Comparison of ENCODE assay signal across 9 cellular contexts in the genomic region with DNA sequence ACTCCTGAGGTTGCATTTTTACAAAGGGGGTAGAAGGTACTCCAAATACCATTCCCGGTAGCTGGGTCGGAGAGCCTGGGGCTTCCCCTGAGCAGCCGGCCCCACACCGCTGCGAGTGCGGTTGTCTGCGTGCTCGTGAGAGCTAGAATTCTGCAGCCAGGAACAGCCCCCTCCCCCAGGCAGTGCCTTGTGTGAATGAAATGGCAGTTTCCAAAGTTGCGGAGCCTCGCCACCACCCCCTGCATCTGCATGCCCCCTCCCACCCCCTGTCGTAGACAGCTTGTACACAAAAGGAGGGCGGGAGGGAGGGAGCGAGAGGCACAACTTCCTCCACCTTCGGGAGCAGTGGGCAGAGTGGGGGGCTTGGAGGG. TPM values are rescaled to one million over a fixed set of nuclear protein-coding genes. Genes with fewer than 3 reads are reported as not detected.
A peak's percentile ranks its signal among the peaks of the same experiment; 100 is the strongest.
DNase-seq lines count a peak whose midpoint lies in the region; ATAC-seq, FAIRE-seq and TF ChIP-seq lines count a peak whose summit lies in the region.
"Had no signal": no experiment of that assay in that cellular context is flagged by ENCODE, and none has a peak within 500 bp of the region (broad histone marks: within the 10 kb centered on the region; RNA-seq: fewer than 3 reads in every experiment).

No MANE protein-coding gene starts in this region.

- TF ChIP-seq EP300 in HepG2 (IDR thresholded peaks at IDR 0.05; ENCODE audit: low read depth in 2 of 2, low read length in 2 of 2) = no peak
- no peak for TF ChIP-seq EP300 in HepG2 (CRISPR knock-in tag; IDR thresholded peaks at IDR 0.05; ENCODE audit: borderline replicate concordance)

- H3K4me3 ChIP-seq in right lobe of liver = peak overlapping the region in 2 of 3 donors; percentile 43 to 44
- H3K4me3 ChIP-seq in HepG2 (replicated peaks in 1 of 3; ENCODE audit: insufficient read depth in 1 of 3, low read depth in 2 of 3, low read length in 3 of 3) = no peak overlapping the region; a peak in 1 of 6 replicates
- no peak overlapping the region for H3K4me3 ChIP-seq in mammary epithelial cell (replicated peaks in 1 of 3; ENCODE audit: insufficient read depth in 1 of 3, low read depth in 2 of 3, low read length in 3 of 3)
- peak overlapping the region; percentile 4 for H3K4me3 ChIP-seq in mucosa of stomach (ENCODE audit: low read length)

- H2AFZ ChIP-seq in HepG2 (ENCODE audit: low read length) (no peak overlapping the region), mammary epithelial cell (ENCODE audit: low read depth, low read length) (no peak overlapping the region)

- DNase-seq in right lobe of liver = no peak
- no peak for DNase-seq in HepG2 (ENCODE audit: low spot score)
- DNase-seq in mammary epithelial cell = peak; percentile 16
- DNase-seq in activated CD4-positive, CD25-positive, alpha-beta regulatory T cell (lab: John Stamatoyannopoulos, UW) = no peak
- DNase-seq in RWPE1 (ENCODE audit: low spot score) = no peak

- CTCF ChIA-PET in HepG2 (lab: Yijun Ruan, JAX; ENCODE audit: low intra/inter-chr PET ratio, low total read pairs) (no interaction called here), mammary epithelial cell (lab: Charles Lee; ENCODE audit: low non-redundant PET) (no interaction called here), RWPE1 (lab: Yijun Ruan, JAX) (interaction anchor here (0.6 to 0.7 kb wide), 3 partner anchors 274 to 796 kb away, joined by 3 to 5 read pairs (median 4); no protein-coding TSS in a partner anchor)

- H3K9me3 ChIP-seq in right lobe of liver (no peaks in the 10 kb centered on the region), HepG2 (ENCODE audit: low read length) (no peaks in the 10 kb centered on the region), mammary epithelial cell (replicated peaks; ENCODE audit: insufficient read depth, low read length) (no peaks in the 10 kb centered on the region), mucosa of stomach (ENCODE audit: control insufficient read depth, low read length) (no peaks in the 10 kb centered on the region)

- H4K20me1 ChIP-seq in HepG2 (ENCODE audit: insufficient read depth, low read length) (no peaks in the 10 kb centered on the region; the same call in 1 of the 2 replicates), mammary epithelial cell (ENCODE audit: insufficient read depth, low read length) (no peaks in the 10 kb centered on the region)

- H3K4me1 ChIP-seq in right lobe of liver = peaks cover 0 to 31% (median 14%) of the 10 kb centered on the region in 4 donors
- peaks cover 11% of the 10 kb centered on the region; the same call in 1 of the 2 replicates for H3K4me1 ChIP-seq in HepG2 (ENCODE audit: insufficient read depth, low read length)
- no peaks in the 10 kb centered on the region for H3K4me1 ChIP-seq in mammary epithelial cell (ENCODE audit: insufficient read depth, low read length)
- peaks cover 33% of the 10 kb centered on the region for H3K4me1 ChIP-seq in mucosa of stomach (ENCODE audit: control insufficient read depth, insufficient read depth, low read length)

- H3K27ac ChIP-seq in right lobe of liver (no peak overlapping the region), HepG2 (ENCODE audit: extremely low read length, insufficient read depth, low read length) (no peak overlapping the region), mammary epithelial cell (ENCODE audit: insufficient read depth, low read depth, low read length) (no peak overlapping the region), RWPE1 (no peak overlapping the region)

- in situ Hi-C loops in HepG2 (cut with HindIII; ENCODE audit: extremely low pct_ligation_motif_present, low pct_unique_long_range_greater_than_20kb) (loop anchor here (5.0 to 10.0 kb wide), 3 partner anchors 276 to 543 kb away; no protein-coding TSS in a partner anchor), mammary epithelial cell (cut with MboI; ENCODE audit: low sequenced_read_pairs in 2 of 2) (loop anchor here in 1 of 2 donors (25.0 kb wide), 1 partner anchor 304 kb away; no protein-coding TSS in a partner anchor)

- dilution Hi-C loops in mammary epithelial cell (cut with HindIII; ENCODE audit: low sequenced_read_pairs) = no loop called here

- H3K36me3 ChIP-seq in right lobe of liver (no peaks in the 10 kb centered on the region), HepG2 (replicated peaks in 1 of 2; ENCODE audit: control insufficient read depth in 1 of 2, insufficient read depth in 2 of 2, low read length in 2 of 2) (no peaks in the 10 kb centered on the region), mammary epithelial cell (ENCODE audit: insufficient read depth, low read length) (no peaks in the 10 kb centered on the region), mucosa of stomach (ENCODE audit: control insufficient read depth, insufficient read depth, low read length) (no peaks in the 10 kb centered on the region)

- peaks cover 0 to 5% of the 10 kb centered on the region in 2 donors for H3K27me3 ChIP-seq in right lobe of liver
- H3K27me3 ChIP-seq in HepG2 (ENCODE audit: control insufficient read depth in 1 of 2, insufficient read depth in 2 of 2, low read length in 2 of 2) = peaks cover 23 to 49% of the 10 kb centered on the region in 2 experiments
- H3K27me3 ChIP-seq in mammary epithelial cell (ENCODE audit: insufficient read depth, low read length) = peaks cover 29% of the 10 kb centered on the region
- peaks cover 23% of the 10 kb centered on the region for H3K27me3 ChIP-seq in mucosa of stomach (ENCODE audit: control insufficient read depth, insufficient read depth, low read length)

- BruUV-seq in HepG2 (replicated peaks; lab: Mats Ljungman, UMichigan) (no TSS peak), mammary epithelial cell (replicated peaks; lab: Mats Ljungman, UMichigan) (no TSS peak)

- TF ChIP-seq RAD21 in HepG2 (CRISPR knock-in tag; IDR thresholded peaks at IDR 0.05) = no peak

- POLR2A ChIA-PET in HepG2 (lab: Yijun Ruan, JAX) = no interaction called here
- POLR2A ChIA-PET in RWPE1 (lab: Yijun Ruan, JAX; ENCODE audit: low non-redundant PET) = no interaction called here

- no peak for FAIRE-seq in HepG2 (lab: Jason Lieb, UNC)

- H3K4me2 ChIP-seq in HepG2 (ENCODE audit: low read depth, low read length) (no peak overlapping the region), mammary epithelial cell (ENCODE audit: insufficient read depth, low read depth, low read length) (no peak overlapping the region)

- H3K9ac ChIP-seq in HepG2 (ENCODE audit: insufficient read depth, low read depth, low read length) (no peak overlapping the region), mammary epithelial cell (ENCODE audit: insufficient read depth, low read length) (no peak overlapping the region), mucosa of stomach (ENCODE audit: low read length) (peak overlapping the region; percentile 68)

- ATAC-seq in right lobe of liver (peak in 1 of 4 donors; percentile 5), HepG2 (no peak), GM21360 (IDR thresholded peaks at IDR 0.05; ENCODE audit: unreplicated experiment) (no peak), HG03342 (IDR thresholded peaks at IDR 0.05; ENCODE audit: unreplicated experiment) (no peak)

- no peak for TF ChIP-seq CTCF in right lobe of liver (IDR thresholded peaks at IDR 0.05)
- TF ChIP-seq CTCF in HepG2 (CRISPR knock-in tag; IDR thresholded peaks at IDR 0.05) = no peak
- no peak for TF ChIP-seq CTCF in mammary epithelial cell (conservative IDR thresholded peaks at IDR 0.05 in 1 of 2, IDR thresholded peaks at IDR 0.05 in 1 of 2; ENCODE audit: extremely low read depth in 1 of 2, insufficient read depth in 1 of 2, low read depth in 1 of 2, low read length in 2 of 2)
- TF ChIP-seq CTCF in RWPE1 (conservative IDR thresholded peaks at IDR 0.05; ENCODE audit: low read depth) = no peak

- intact Hi-C loops in right lobe of liver (cut with DNase I) (loop anchor here in 1 of 2 donors (5.0 to 10.0 kb wide), 2 partner anchors 304 to 563 kb away; no protein-coding TSS in a partner anchor), HepG2 (cut with micrococcal nuclease; ENCODE audit: unreplicated experiment) (loop anchor here (5.0 kb wide), 1 partner anchor 151 kb away; no protein-coding TSS in a partner anchor), mammary epithelial cell (cut with micrococcal nuclease) (loop anchor here (2.0 kb wide), 1 partner anchor 567 kb away; no protein-coding TSS in a partner anchor)

- WGBS in right lobe of liver (ENCODE audit: insufficient coverage, low coverage, low lambda C conversion rate, missing lambda C conversion rate) = 2% methylated on average over 9 of the region's 14 CpGs
- WGBS in HepG2 (ENCODE audit: low lambda C conversion rate) = 8% methylated on average over 14 of the region's 14 CpGs
- WGBS in mammary epithelial cell (ENCODE audit: low coverage, missing lambda C conversion rate) = 0% methylated on average over 8 of the region's 14 CpGs

- H3K79me2 ChIP-seq in HepG2 (ENCODE audit: insufficient read depth, low read length) (no peaks in the 10 kb centered on the region), mammary epithelial cell (ENCODE audit: insufficient read depth, low read length) (no peaks in the 10 kb centered on the region)

- TF ChIP-seq POLR2A in right lobe of liver (IDR thresholded peaks at IDR 0.05) (no peak), HepG2 (IDR thresholded peaks at IDR 0.05; ENCODE audit: insufficient read depth in 1 of 2, low read depth in 2 of 2, low read length in 2 of 2) (no peak)

TF ChIP-seq in HepG2, 621 proteins besides CTCF, POLR2A, EP300 and RAD21 (continues in another document):
- TF ChIP-seq SRSF1 (optimal IDR thresholded peaks at IDR 0.05; ENCODE audit: low read depth, low read length) = no peak

RNA-seq across cellular contexts. Expression of gene MYCN, which starts 1.1 kb away (rescaled TPM):
- under 1 TPM in 4 of 6 experiments, not detected in 2; 0.07 to 0.35 (median 0.23) TPM for total RNA-seq in right lobe of liver
- not detected in 2 replicates for total RNA-seq in HepG2 (2016; rRNA removed; fragmentation: Illumina TruSeq; extraction: Trizol)
- total RNA-seq in HepG2 (2016; cell fraction: cytosol; rRNA removed; fragmentation: Illumina TruSeq; extraction: Trizol; ENCODE audit: low read depth) = not detected in 2 replicates
- not detected in 2 replicates for total RNA-seq in HepG2 (2016; cell fraction: insoluble cytoplasmic fraction; rRNA removed; fragmentation: Illumina TruSeq; extraction: Trizol)
- not detected in 2 replicates for total RNA-seq in HepG2 (2016; cell fraction: membrane; rRNA removed; fragmentation: Illumina TruSeq; extraction: Trizol)
- not detected in 2 replicates for total RNA-seq in HepG2 (2016; cell fraction: nucleus; rRNA removed; fragmentation: Illumina TruSeq; extraction: Trizol)
- polyA plus RNA-seq in HepG2 (2011; rRNA removed) = not detected in 2 replicates
- polyA plus RNA-seq in HepG2 (2011; cell fraction: cytosol; rRNA removed) = not detected in 2 replicates
- not detected in 2 replicates for polyA plus RNA-seq in HepG2 (2011; cell fraction: nucleus; rRNA removed)
- not detected in 2 replicates for polyA plus RNA-seq in HepG2 (2012)
- not detected in 2 replicates for polyA plus RNA-seq in HepG2 (2016; cell fraction: cytosol; fragmentation: Illumina TruSeq; extraction: Trizol; ENCODE audit: low read depth)
- not detected in 2 replicates for polyA plus RNA-seq in HepG2 (2016; cell fraction: insoluble cytoplasmic fraction; fragmentation: Illumina TruSeq; extraction: Trizol; ENCODE audit: low read depth)
- not detected in 2 replicates for polyA plus RNA-seq in HepG2 (2016; cell fraction: membrane; fragmentation: Illumina TruSeq; extraction: Trizol; ENCODE audit: low read depth)
- not detected in 2 replicates for polyA plus RNA-seq in HepG2 (2016; cell fraction: nucleus; fragmentation: Illumina TruSeq; extraction: Trizol; ENCODE audit: insufficient read depth, low read depth)
- not detected in 2 replicates for polyA minus RNA-seq in HepG2 (2011; rRNA and poly(A)+ RNA removed; ENCODE audit: low replicate concordance)
- not detected in 2 replicates for polyA minus RNA-seq in HepG2 (2011; cell fraction: cytosol; rRNA and poly(A)+ RNA removed)
- not detected in 2 replicates for polyA minus RNA-seq in HepG2 (2011; cell fraction: nucleus; rRNA and poly(A)+ RNA removed)
- total RNA-seq in mammary epithelial cell = under 1 TPM in 1 of 2 donors, not detected in 1; 0.50 TPM
- not detected for polyA plus RNA-seq in mammary epithelial cell
- polyA minus RNA-seq in mammary epithelial cell = not detected
- total RNA-seq: M059J had no signal

Comparison
In these comparisons a context has a peak if more than half of its experiments do, and no peak if none do; other contexts are left out.
1. H3K4me3 ChIP-seq: peak in right lobe of liver (2 of 3) and mucosa of stomach (single experiment); none in HepG2 (0 of 3) and mammary epithelial cell (0 of 3).